15 cellular contexts compared by ENCODE assay signal in the genomic region with DNA sequence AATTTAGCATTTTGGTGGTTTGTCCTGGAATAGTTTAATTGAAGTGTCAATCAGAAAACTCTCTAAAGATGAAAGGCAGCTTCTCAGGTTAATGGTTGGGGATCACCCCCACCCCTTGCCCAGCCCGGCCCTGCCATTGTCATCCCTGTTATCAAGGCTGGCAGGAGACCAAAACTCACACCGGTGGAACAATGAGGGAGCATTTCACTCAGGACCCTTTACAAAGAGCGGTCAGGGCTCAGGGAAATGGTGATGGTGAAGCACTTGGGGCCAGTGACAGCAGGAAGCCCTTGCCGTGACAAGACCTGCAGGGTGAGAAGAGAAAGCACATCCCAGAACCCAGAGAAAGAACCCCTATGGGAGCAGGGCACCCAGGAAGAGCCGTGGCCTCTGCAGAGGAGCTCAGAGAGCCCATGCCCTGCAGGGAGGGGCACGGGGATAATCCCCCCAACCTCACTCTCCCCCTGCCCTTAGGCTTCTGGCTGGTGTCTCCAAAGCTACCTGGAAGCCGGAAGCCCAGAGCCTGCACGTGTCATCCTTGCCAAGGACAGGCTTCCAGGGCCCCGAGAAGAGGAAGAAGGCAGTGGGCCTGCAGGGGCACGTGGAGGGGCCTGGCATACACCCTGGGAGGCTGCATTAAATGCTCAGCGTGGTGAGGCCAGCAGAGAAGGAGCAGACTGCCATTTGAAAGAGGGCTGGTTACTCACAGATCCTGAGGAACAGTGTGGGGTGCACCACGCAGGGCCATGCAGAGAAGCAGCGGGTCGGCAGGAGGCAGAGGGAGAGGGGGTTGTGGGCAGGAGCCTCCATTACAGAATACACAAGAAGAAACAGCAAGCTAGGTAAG.
"Had no signal": no experiment of that assay in that cellular context is flagged by ENCODE, and none has a peak within 500 bp of the region (broad histone marks: within the 10 kb centered on the region; RNA-seq: fewer than 3 reads in every experiment).

No MANE protein-coding gene starts in this region.

- H3K9me3 Mint-ChIP-seq: activated CD4-positive, alpha-beta memory T cell treated with anti-CD3 and anti-CD28 coated beads, Interleukin-2, amount 10 ng/mL, durations not matched to agents 7 days and 5 days; activated naive CD8-positive, alpha-beta T cell treated with anti-CD3 and anti-CD28 coated beads, Interleukin-2, amount 10 ng/mL, durations not matched to agents 7 days and 5 days; stimulated activated naive CD8-positive, alpha-beta T cell treated with anti-CD3 and anti-CD28 coated beads, Interleukin-15, amount 100 ng/mL, for 72 hours had no signal

- H3K27ac ChIP-seq: pancreas, thoracic aorta, uterus, VCaP had no signal

- H3K4me1 ChIP-seq: pancreas, uterus had no signal

- H3K27me3 ChIP-seq: pancreas, uterus had no signal

- H3K4me3 ChIP-seq: pancreas, thoracic aorta, uterus had no signal

- H3K9me3 ChIP-seq: pancreas, thoracic aorta, uterus had no signal

- DNase-seq: activated CD4-positive, alpha-beta memory T cell treated with anti-CD3 and anti-CD28 coated beads, Interleukin-2, amount 10 ng/mL, durations not matched to agents 7 days and 5 days; activated gamma-delta T cell treated with Interleukin-2 at 50 U/mL for 16 hours; activated naive CD8-positive, alpha-beta T cell treated with anti-CD3 and anti-CD28 coated beads, Interleukin-2, amount 10 ng/mL, durations not matched to agents 7 days and 5 days; activated T-cell treated with anti-CD3 and anti-CD28 coated beads, Interleukin-2, amount 50 U/mL, for 48 hours; anterior cingulate cortex; foreskin melanocyte; left ventricle myocardium superior; pancreas; stimulated activated CD4-positive, alpha-beta T cell treated with anti-CD3 and anti-CD28 coated beads, Interleukin-4, amount 100 ng/mL, for 4 hours; stimulated activated naive CD8-positive, alpha-beta T cell treated with anti-CD3 and anti-CD28 coated beads, Interleukin-15, amount 100 ng/mL, for 72 hours; T-helper 9 cell; uterus had no signal

- H3K36me3 Mint-ChIP-seq: activated naive CD8-positive, alpha-beta T cell treated with anti-CD3 and anti-CD28 coated beads, Interleukin-2, amount 10 ng/mL, durations not matched to agents 7 days and 5 days had no signal

- ATAC-seq: left ventricle myocardium superior, pancreas had no signal

- H3K4me3 Mint-ChIP-seq: activated CD4-positive, alpha-beta memory T cell treated with anti-CD3 and anti-CD28 coated beads, Interleukin-2, amount 10 ng/mL, durations not matched to agents 7 days and 5 days; activated naive CD8-positive, alpha-beta T cell treated with anti-CD3 and anti-CD28 coated beads, Interleukin-2, amount 10 ng/mL, durations not matched to agents 7 days and 5 days; neural crest cell; stimulated activated naive CD8-positive, alpha-beta T cell treated with anti-CD3 and anti-CD28 coated beads, Interleukin-15, amount 100 ng/mL, for 72 hours had no signal

- H3K27ac Mint-ChIP-seq: activated CD4-positive, alpha-beta memory T cell treated with anti-CD3 and anti-CD28 coated beads, Interleukin-2, amount 10 ng/mL, durations not matched to agents 7 days and 5 days; activated naive CD8-positive, alpha-beta T cell treated with anti-CD3 and anti-CD28 coated beads, Interleukin-2, amount 10 ng/mL, durations not matched to agents 7 days and 5 days had no signal

- H3K4me1 Mint-ChIP-seq: activated CD4-positive, alpha-beta memory T cell treated with anti-CD3 and anti-CD28 coated beads, Interleukin-2, amount 10 ng/mL, durations not matched to agents 7 days and 5 days; activated naive CD8-positive, alpha-beta T cell treated with anti-CD3 and anti-CD28 coated beads, Interleukin-2, amount 10 ng/mL, durations not matched to agents 7 days and 5 days; stimulated activated naive CD8-positive, alpha-beta T cell treated with anti-CD3 and anti-CD28 coated beads, Interleukin-15, amount 100 ng/mL, for 72 hours had no signal

- H3K36me3 ChIP-seq: pancreas, thoracic aorta, uterus had no signal
